Comparison of ENCODE assay signal across 12 cellular contexts in the genomic region with DNA sequence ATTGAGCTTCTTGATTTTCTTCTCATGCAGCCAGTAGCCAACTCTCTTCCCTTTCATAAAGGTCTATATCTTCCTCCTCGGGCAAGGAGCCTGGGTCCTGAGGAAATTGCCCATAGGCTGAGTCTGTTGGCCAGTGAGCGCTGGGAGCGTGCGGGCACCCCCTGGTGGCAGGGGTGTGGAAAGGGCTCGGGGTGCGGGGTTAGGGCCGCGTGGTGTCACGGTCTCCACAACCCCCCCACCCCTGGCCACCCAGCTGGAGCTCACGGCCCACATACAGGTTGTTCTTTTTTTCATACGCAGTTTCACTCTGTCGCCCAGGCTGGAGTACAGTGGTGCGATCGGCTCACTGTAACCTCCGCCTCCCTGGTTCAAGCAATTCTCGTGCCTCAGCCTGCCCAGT.
"Had no signal": no experiment of that assay in that cellular context is flagged by ENCODE, and none has a peak within 500 bp of the region (broad histone marks: within the 10 kb centered on the region; RNA-seq: fewer than 3 reads in every experiment).

No MANE protein-coding gene starts in this region.

- H3K9me3 ChIP-seq: left lung, vagina had no signal

- H3K27ac ChIP-seq: left lung, vagina had no signal

- H3K4me3 Mint-ChIP-seq: activated naive CD4-positive, alpha-beta T cell treated with anti-CD3 and anti-CD28 coated beads, Interleukin-2, amount 50 U/mL, for 24 hours; brain; dendritic cell treated with granulocyte-macrophage colony-stimulating factor and Interleukin-4, amounts not matched to agents 40 ng/mL and 50 ng/mL, for 4 days; effector memory CD8-positive, alpha-beta T cell; memory B cell had no signal

- H3K4me1 Mint-ChIP-seq: brain had no signal

- ATAC-seq: activated CD4-positive, CD25-positive, alpha-beta regulatory T cell treated with anti-CD3 and anti-CD28 coated beads, Interleukin-2, amount 50 U/mL, for 24 hours; effector memory CD8-positive, alpha-beta T cell; left lung had no signal

- H3K27ac Mint-ChIP-seq: activated naive CD4-positive, alpha-beta T cell treated with anti-CD3 and anti-CD28 coated beads, Interleukin-2, amount 50 U/mL, for 24 hours; brain; dendritic cell treated with granulocyte-macrophage colony-stimulating factor and Interleukin-4, amounts not matched to agents 40 ng/mL and 50 ng/mL, for 4 days; effector memory CD8-positive, alpha-beta T cell; memory B cell had no signal

- H3K27me3 ChIP-seq: vagina had no signal

- H3K36me3 ChIP-seq: vagina had no signal

- H3K27me3 Mint-ChIP-seq: activated naive CD4-positive, alpha-beta T cell treated with anti-CD3 and anti-CD28 coated beads, Interleukin-2, amount 50 U/mL, for 24 hours; dendritic cell treated with granulocyte-macrophage colony-stimulating factor and Interleukin-4, amounts not matched to agents 40 ng/mL and 50 ng/mL, for 4 days; effector memory CD8-positive, alpha-beta T cell; memory B cell had no signal

- H3K9me3 Mint-ChIP-seq: activated naive CD4-positive, alpha-beta T cell treated with anti-CD3 and anti-CD28 coated beads, Interleukin-2, amount 50 U/mL, for 24 hours; dendritic cell treated with granulocyte-macrophage colony-stimulating factor and Interleukin-4, amounts not matched to agents 40 ng/mL and 50 ng/mL, for 4 days; effector memory CD8-positive, alpha-beta T cell; memory B cell had no signal

- DNase-seq: activated effector memory CD4-positive, alpha-beta T cell treated with Interleukin-2 at 50 U/mL for 16 hours; activated T-cell treated with anti-CD3 and anti-CD28 coated beads, Interleukin-2, amount 50 U/mL, for 1 hour; effector memory CD8-positive, alpha-beta T cell; left lung; stimulated activated CD4-positive, alpha-beta T cell treated with anti-CD3 and anti-CD28 coated beads, Interleukin-15, amount 100 ng/mL, for 24 hours; stimulated activated CD4-positive, alpha-beta T cell treated with anti-CD3 and anti-CD28 coated beads, Interleukin-4, amount 100 ng/mL, for 24 hours had no signal

- H3K4me1 ChIP-seq: left lung, vagina had no signal

- H3K4me3 ChIP-seq: left lung, vagina had no signal
